In genomic region chr12:575948-576612, GRCh38 we compare ENCODE assay signal across 8 cellular contexts.
DNase-seq lines count a peak whose midpoint lies in the region; ATAC-seq and TF ChIP-seq lines count a peak whose summit lies in the region.

No MANE protein-coding gene starts in this region.

- H3K79me2 ChIP-seq in DND-41 (ENCODE audit: insufficient read depth, low read length), result no peaks in the 10 kb centered on the region

- no peaks in the 10 kb centered on the region for H3K9me3 ChIP-seq in DND-41 (ENCODE audit: insufficient read depth, low read length, severe bottlenecking)

- DNase-seq in DND-41 (peak; percentile 89), NCI-H2171 (lab: John Stamatoyannopoulos, UW) (peak; percentile 84), kidney epithelial cell (ENCODE audit: low read depth) (no peak)
- DNase-seq in activated CD4-positive, CD25-positive, alpha-beta regulatory T cell (lab: John Stamatoyannopoulos, UW), result peak; percentile 76 to 83 (median 80)
- peak; percentile 80 for DNase-seq in central memory CD4-positive, alpha-beta T cell
- DNase-seq in stimulated activated CD4-positive, alpha-beta T cell treated with anti-CD3 and anti-CD28 coated beads, Interleukin-1b, Interleukin-23, amount 100 ng/mL, for 1 hour (ENCODE audit: low read depth in 2 of 2), result peak; percentile 71 to 81

- ATAC-seq in DND-41 (ENCODE audit: insufficient read depth, low read depth) (peak; percentile 97), HG02610 (IDR thresholded peaks at IDR 0.05; ENCODE audit: unreplicated experiment) (peak; percentile 59), GM19463 (IDR thresholded peaks at IDR 0.05; ENCODE audit: unreplicated experiment) (no peak)

- peaks cover 17% of the 10 kb centered on the region for H3K4me1 ChIP-seq in DND-41 (ENCODE audit: insufficient read depth, low read length)

- H3K4me3 ChIP-seq in DND-41 (ENCODE audit: low read depth in 1 of 2, low read length in 2 of 2), result peak overlapping the region in 1 of 2 experiments; percentile 13; a peak in 1 of 4 replicates
- no peak overlapping the region for H3K4me3 ChIP-seq in kidney epithelial cell (ENCODE audit: low read depth, low read length)

- H3K36me3 ChIP-seq in DND-41 (ENCODE audit: insufficient read depth, low read length), result no peaks in the 10 kb centered on the region
- H3K36me3 ChIP-seq in kidney epithelial cell (ENCODE audit: control insufficient read depth, insufficient read depth, low read length), result no peaks in the 10 kb centered on the region

- peak; percentile 98 for TF ChIP-seq CTCF in DND-41 (IDR thresholded peaks at IDR 0.05; ENCODE audit: borderline replicate concordance, extremely low read depth, low read length, poor library complexity, severe bottlenecking)
- peak; percentile 75 for TF ChIP-seq CTCF in kidney epithelial cell (IDR thresholded peaks at IDR 0.05; ENCODE audit: insufficient read depth, low read length, poor library complexity, severe bottlenecking)

- no peaks in the 10 kb centered on the region for H3K27me3 ChIP-seq in DND-41 (ENCODE audit: insufficient read depth, low read length, poor library complexity)
- H3K27me3 ChIP-seq in kidney epithelial cell (ENCODE audit: control insufficient read depth, insufficient read depth, low read length), result no peaks in the 10 kb centered on the region

- H4K20me1 ChIP-seq in DND-41 (ENCODE audit: insufficient read depth, low read length), result no peaks in the 10 kb centered on the region

- peak overlapping the region; percentile 55 for H3K9ac ChIP-seq in DND-41 (ENCODE audit: low read depth, low read length)

- peak overlapping the region; percentile 91 for H2AFZ ChIP-seq in DND-41 (ENCODE audit: low read depth, low read length)

- peak overlapping the region; percentile 49 for H3K4me2 ChIP-seq in DND-41 (ENCODE audit: insufficient read depth, low read length)

- peak overlapping the region; percentile 75 for H3K27ac ChIP-seq in DND-41 (ENCODE audit: low read length)
